In genomic region chr15:22844421-22845288, GRCh38 we compare ENCODE assay signal across 3 cellular contexts.
TF ChIP-seq lines count a peak whose summit lies in the region.

No MANE protein-coding gene starts in this region.

TF ChIP-seq in GM12891, 5 proteins besides CTCF, POLR2A, EP300 and RAD21:
- TF ChIP-seq TAF1 (IDR thresholded peaks at IDR 0.05; ENCODE audit: low read depth, low read length) (no peak), SPI1 (IDR thresholded peaks at IDR 0.05; ENCODE audit: low read depth, low read length) (no peak), POU2F2 (IDR thresholded peaks at IDR 0.05; ENCODE audit: low read depth, low read length) (no peak), POLR2AphosphoS5 (IDR thresholded peaks at IDR 0.05; ENCODE audit: low read depth, low read length) (no peak; the same call in 1 of the 2 replicates), PAX5 (IDR thresholded peaks at IDR 0.05; ENCODE audit: insufficient read depth, low read length, severe bottlenecking) (no peak)
TF ChIP-seq in GM12891: peak in this region for 0.

TF ChIP-seq in IMR-90, 13 proteins besides CTCF, POLR2A, EP300 and RAD21:
- TF ChIP-seq MXI1 (IDR thresholded peaks at IDR 0.05; ENCODE audit: borderline replicate concordance, low read depth, low read length): no peak
- 0 out of 2 replicates have a peak, but pooled peaks have one; percentile 9 for TF ChIP-seq CEBPB (IDR thresholded peaks at IDR 0.05; ENCODE audit: low read depth, low read length)

TF ChIP-seq in H1, 55 proteins besides CTCF, POLR2A, EP300 and RAD21:
- TF ChIP-seq CBX8 (IDR thresholded peaks at IDR 0.05; ENCODE audit: borderline replicate concordance, low read depth, low read length) (no peak), CREB1 (IDR thresholded peaks at IDR 0.05) (no peak), HDAC2 (IDR thresholded peaks at IDR 0.05; ENCODE audit: borderline replicate concordance in 1 of 2, low read depth in 2 of 2, low read length in 2 of 2) (no peak), NANOG (IDR thresholded peaks at IDR 0.05; ENCODE audit: insufficient read depth, low read depth, low read length, poor library complexity, severe bottlenecking) (no peak), SP4 (IDR thresholded peaks at IDR 0.05; ENCODE audit: low read length) (no peak), RFX5 (IDR thresholded peaks at IDR 0.05; ENCODE audit: borderline replicate concordance, low read depth, low read length) (no peak), TAF1 (IDR thresholded peaks at IDR 0.05; ENCODE audit: low read depth, low read length) (no peak), BCL11A (IDR thresholded peaks at IDR 0.05; ENCODE audit: low read depth in 2 of 2, low read length in 2 of 2) (no peak), GABPA (IDR thresholded peaks at IDR 0.05; ENCODE audit: borderline replicate concordance, insufficient read depth, low read length) (no peak), BACH1 (IDR thresholded peaks at IDR 0.05; ENCODE audit: low read length) (no peak), POU5F1 (IDR thresholded peaks at IDR 0.05; ENCODE audit: low read depth, low read length) (no peak)
- TF ChIP-seq, protein P1, sequence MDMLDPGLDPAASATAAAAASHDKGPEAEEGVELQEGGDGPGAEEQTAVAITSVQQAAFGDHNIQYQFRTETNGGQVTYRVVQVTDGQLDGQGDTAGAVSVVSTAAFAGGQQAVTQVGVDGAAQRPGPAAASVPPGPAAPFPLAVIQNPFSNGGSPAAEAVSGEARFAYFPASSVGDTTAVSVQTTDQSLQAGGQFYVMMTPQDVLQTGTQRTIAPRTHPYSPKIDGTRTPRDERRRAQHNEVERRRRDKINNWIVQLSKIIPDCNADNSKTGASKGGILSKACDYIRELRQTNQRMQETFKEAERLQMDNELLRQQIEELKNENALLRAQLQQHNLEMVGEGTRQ (IDR thresholded peaks at IDR 0.05; ENCODE audit: low read length): no peak
